8 cellular contexts compared by ENCODE assay signal in genomic region chr9:113401027-113401792, GRCh38. TPM values are rescaled to one million over a fixed set of nuclear protein-coding genes. Genes with fewer than 3 reads are reported as not detected.
A peak's percentile ranks its signal among the peaks of the same experiment; 100 is the strongest.
DNase-seq lines count a peak whose midpoint lies in the region; ATAC-seq, FAIRE-seq and TF ChIP-seq lines count a peak whose summit lies in the region.

ALAD (minus strand) TSS chr9:113401284; CDS start chr9:113393559, 7,725 bp downstream.

- intact Hi-C loops in cardiac septum (cut with DNase I) (loop anchor here (2.0 to 5.0 kb wide), 2 partner anchors 60 to 256 kb away; partner anchors contain the start of gene WDR31), posterior cingulate gyrus (cut with DNase I) (loop anchor here (1.0 to 2.0 kb wide), 3 partner anchors 9 to 126 kb away; partner anchors contain the start of genes C9orf43, CDC26, POLE3 and PRPF4)

- H3K4me1 ChIP-seq in adipocyte (ENCODE audit: control insufficient read depth, insufficient read depth, low read length) (peaks cover 38% of the 10 kb centered on the region), upper lobe of left lung (peaks cover 20 to 28% (median 23%) of the 10 kb centered on the region in 4 donors)

- H3K4me3 ChIP-seq in adipocyte (ENCODE audit: low read length), result peak within 1 kb of the TSS; percentile 95
- H3K4me3 ChIP-seq in upper lobe of left lung, result peak within 1 kb of the TSS; percentile 82 to 90 (median 87)

- peak; percentile 97 for ATAC-seq in HG02840 (IDR thresholded peaks at IDR 0.05; ENCODE audit: low FRiP score, unreplicated experiment)
- peak; percentile 100 for ATAC-seq in upper lobe of left lung (ENCODE audit: low FRiP score in 2 of 2)

- peak; percentile 95 to 99 (median 98) for TF ChIP-seq CTCF in upper lobe of left lung (IDR thresholded peaks at IDR 0.05)

- DNase-seq in GM12891 (ENCODE audit: insufficient read length, low spot score) (peak; percentile 98), NCI-H1436 (lab: John Stamatoyannopoulos, UW) (peak; percentile 99), T follicular helper cell (ENCODE audit: low read depth) (peak; percentile 99), adipocyte (ENCODE audit: low read depth) (peak; percentile 100), cardiac septum (ENCODE audit: low spot score) (peak; percentile 100), posterior cingulate gyrus (peak; percentile 98 to 100 (median 100)), upper lobe of left lung (peak; percentile 99 to 100)

- no peak for TF ChIP-seq EP300 in upper lobe of left lung (IDR thresholded peaks at IDR 0.05)

- H3K9me3 ChIP-seq in adipocyte (ENCODE audit: control insufficient read depth, low read length) (no peaks in the 10 kb centered on the region), upper lobe of left lung (no peaks in the 10 kb centered on the region)

- H3K27me3 ChIP-seq in adipocyte (replicated peaks; ENCODE audit: control insufficient read depth, insufficient read depth, low read length) (no peaks in the 10 kb centered on the region), upper lobe of left lung (no peaks in the 10 kb centered on the region)

- H3K9ac ChIP-seq in adipocyte (ENCODE audit: low read length), result peak within 1 kb of the TSS; percentile 89

- H3K27ac ChIP-seq in upper lobe of left lung, result peak within 1 kb of the TSS; percentile 69 to 85 (median 80)

- WGBS in upper lobe of left lung, 2 donors, result 4 to 22% methylated on average over 5 to 39 of the region's 50 CpGs

- FAIRE-seq in GM12891 (lab: Jason Lieb, UNC), result peak; percentile 98

- TF ChIP-seq POLR2A in GM12891 (IDR thresholded peaks at IDR 0.05; ENCODE audit: low read depth, low read length) (0 out of 2 replicates have a peak, but pooled peaks have one; percentile 30), upper lobe of left lung (IDR thresholded peaks at IDR 0.05) (peak in 3 of 4 donors; percentile 32 to 79 (median 35))

- H3K36me3 ChIP-seq in adipocyte (ENCODE audit: control insufficient read depth, insufficient read depth, low read length, severe bottlenecking) (no peaks in the 10 kb centered on the region), upper lobe of left lung (no peaks in the 10 kb centered on the region)

TF ChIP-seq in GM12891, 5 proteins besides CTCF, POLR2A, EP300 and RAD21:
- no peak for TF ChIP-seq POLR2AphosphoS5 (IDR thresholded peaks at IDR 0.05; ENCODE audit: low read depth, low read length)
- peak; percentile 39 for TF ChIP-seq PAX5 (IDR thresholded peaks at IDR 0.05; ENCODE audit: insufficient read depth, low read length, severe bottlenecking)
- TF ChIP-seq POU2F2 (IDR thresholded peaks at IDR 0.05; ENCODE audit: low read depth, low read length), result no peak; the same call in 1 of the 2 replicates
- no peak for TF ChIP-seq TAF1 (IDR thresholded peaks at IDR 0.05; ENCODE audit: low read depth, low read length)
- no peak for TF ChIP-seq SPI1 (IDR thresholded peaks at IDR 0.05; ENCODE audit: low read depth, low read length)
TF ChIP-seq in GM12891: peak in this region for 1.

RNA-seq across cellular contexts. Expression of gene ALAD, which starts in this region (rescaled TPM):
- polyA plus RNA-seq in GM12891 (2012; ENCODE audit: low read depth, missing spikeins), result 15.0 TPM
- total RNA-seq in cardiac septum (68.2 TPM), upper lobe of left lung (10 to 100 TPM; 30.6 to 48.2 (median 38.2) TPM)

Comparison
In these comparisons a context has a peak if more than half of its experiments do, and no peak if none do; other contexts are left out.
1. Peak in every context shown above with its lines: DNase-seq, ATAC-seq, H3K4me3 ChIP-seq and H3K27ac ChIP-seq.